In genomic region chr4:48706741-48707140, GRCh38 we compare ENCODE assay signal across 14 cellular contexts.
DNase-seq lines count a peak whose midpoint lies in the region; TF ChIP-seq lines count a peak whose summit lies in the region.
"Had no signal": no experiment of that assay in that cellular context is flagged by ENCODE, and none has a peak within 500 bp of the region (broad histone marks: within the 10 kb centered on the region; RNA-seq: fewer than 3 reads in every experiment).

No MANE protein-coding gene starts in this region.

- H3K36me3 Mint-ChIP-seq in nephron (ENCODE audit: low read depth): peaks cover 48% of the 10 kb centered on the region

- no peaks in the 10 kb centered on the region for H3K4me1 Mint-ChIP-seq in nephron

- H3K4me3 Mint-ChIP-seq in nephron: no peak overlapping the region
- H3K4me3 Mint-ChIP-seq: CD8-positive, alpha-beta T cell; stimulated activated memory B cell treated with anti-CD40 and anti-IgM and Interleukin-4, amounts not matched to agents 10 μg/mL and 1 μg/mL and 100 μg/mL, for 72 hours had no signal

- DNase-seq in NCI-H2227 (lab: John Stamatoyannopoulos, UW; ENCODE audit: unreplicated experiment): peak; percentile 4
- DNase-seq in NCI-H2227 treated with DMSO at 0.1 percent for 48 hours (lab: John Stamatoyannopoulos, UW): no peak
- DNase-seq in COLO668 (lab: John Stamatoyannopoulos, UW; ENCODE audit: unreplicated experiment): peak; percentile 18
- peak; percentile 75 for DNase-seq in NCI-H69 (lab: John Stamatoyannopoulos, UW)
- no peak for DNase-seq in DMS114 treated with DMSO at 0.1 percent for 48 hours (lab: John Stamatoyannopoulos, UW; ENCODE audit: unreplicated experiment)
- no peak for DNase-seq in GM10248 (ENCODE audit: extremely low spot score)
- no peak for DNase-seq in NCI-H187 treated with DMSO at 0.1 percent for 48 hours (lab: John Stamatoyannopoulos, UW)
- DNase-seq: CD8-positive, alpha-beta T cell; foreskin fibroblast; NCI-H1694; upper lobe of left lung had no signal

- CTCF ChIA-PET in GM10248 (lab: Yijun Ruan, JAX): no interaction called here

- no peak for TF ChIP-seq CTCF in nephron (IDR thresholded peaks at IDR 0.05; ENCODE audit: unreplicated experiment in 3 of 3)
- TF ChIP-seq CTCF in GM10248 (IDR thresholded peaks at IDR 0.05; ENCODE audit: control extremely low read depth, extremely low read depth, low read depth, missing control alignments): no peak

- POLR2A ChIA-PET in GM10248 (lab: Yijun Ruan, JAX): no interaction called here

- peak overlapping the region; percentile 3 to 85 (median 49) for H3K27ac Mint-ChIP-seq in nephron
- H3K27ac Mint-ChIP-seq: activated T-helper 2 cell treated with anti-CD3 and anti-CD28 coated beads, Interferon-gamma antibody, Interleukin-2, Interleukin-4, amounts not matched to agents 10 μg/mL and 5 μg/mL and 100 μg/mL, durations not matched to agents 14 hours and 24 hours and 36 hours; stimulated activated memory B cell treated with anti-CD40 and anti-IgM and Interleukin-4, amounts not matched to agents 10 μg/mL and 1 μg/mL and 100 μg/mL, for 72 hours had no signal

- H3K9me3 Mint-ChIP-seq in nephron: peaks cover 12% of the 10 kb centered on the region
- H3K9me3 Mint-ChIP-seq: activated T-helper 2 cell treated with anti-CD3 and anti-CD28 coated beads, Interferon-gamma antibody, Interleukin-2, Interleukin-4, amounts not matched to agents 10 μg/mL and 5 μg/mL and 100 μg/mL, durations not matched to agents 14 hours and 24 hours and 36 hours; CD8-positive, alpha-beta T cell had no signal

- H3K27me3 Mint-ChIP-seq in nephron (ENCODE audit: low read depth): no peaks in the 10 kb centered on the region
- H3K27me3 Mint-ChIP-seq: stimulated activated memory B cell treated with anti-CD40 and anti-IgM and Interleukin-4, amounts not matched to agents 10 μg/mL and 1 μg/mL and 100 μg/mL, for 72 hours had no signal

Comparison
In these comparisons a context has a peak if more than half of its experiments do, and no peak if none do; other contexts are left out.
1. DNase-seq: peak in NCI-H2227 (single experiment), COLO668 (single experiment) and NCI-H69 (single experiment); none in NCI-H2227 treated with DMSO at 0.1 percent for 48 hours (single experiment), DMS114 treated with DMSO at 0.1 percent for 48 hours (single experiment), GM10248 (single experiment) and NCI-H187 treated with DMSO at 0.1 percent for 48 hours (single experiment).